ENCODE assay signal across 24 cellular contexts in the genomic region with DNA sequence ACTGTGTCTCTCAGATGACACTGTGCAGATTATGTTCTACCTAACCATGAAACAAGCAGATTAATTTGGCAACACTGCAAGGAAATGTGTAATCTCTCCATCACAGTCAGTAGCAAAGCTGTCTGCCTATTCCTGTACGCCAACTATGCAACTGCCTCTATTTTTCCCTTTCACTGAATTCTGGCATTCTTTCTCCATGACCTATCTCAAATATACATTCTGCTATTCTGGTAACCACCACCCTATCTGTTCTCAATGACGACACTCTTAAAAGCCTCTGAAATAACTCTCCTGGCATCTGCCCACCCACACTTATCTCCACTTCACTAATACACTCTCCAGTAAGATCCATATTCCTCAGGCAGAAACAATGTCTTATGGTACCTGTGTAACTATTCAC.
DNase-seq lines count a peak whose midpoint lies in the region; ATAC-seq and TF ChIP-seq lines count a peak whose summit lies in the region.
"Had no signal": no experiment of that assay in that cellular context is flagged by ENCODE, and none has a peak within 500 bp of the region (broad histone marks: within the 10 kb centered on the region; RNA-seq: fewer than 3 reads in every experiment).

No MANE protein-coding gene starts in this region.

- no peak overlapping the region for H3K14ac ChIP-seq in trophoblast cell (ENCODE audit: low read length)

- no peak overlapping the region for H3K4ac ChIP-seq in trophoblast cell (ENCODE audit: low read depth, low read length)

- DNase-seq in GM23248 (peak; percentile 6), NCI-H446 (lab: John Stamatoyannopoulos, UW) (peak; percentile 48 to 85), brain microvascular endothelial cell (peak; percentile 48), trophoblast cell (peak; percentile 53 to 95), SW480 (ENCODE audit: low spot score) (no peak), left ventricle myocardium superior (no peak)
- DNase-seq in activated CD4-positive, alpha-beta T cell treated with anti-CD3 and anti-CD28 coated beads, Interleukin-2, amount 10 ng/mL, durations not matched to agents 7 days and 5 days = no peak
- DNase-seq: activated CD4-positive, alpha-beta memory T cell treated with anti-CD3 and anti-CD28 coated beads, Interleukin-2, amount 10 ng/mL, durations not matched to agents 7 days and 5 days; activated naive CD4-positive, alpha-beta T cell treated with anti-CD3 and anti-CD28 coated beads for 36 hours; activated T-cell treated with anti-CD3 and anti-CD28 coated beads, Interleukin-2, amount 50 U/mL, for 1 hour; colonic mucosa; COR-L47; heart left ventricle; NCI-H1092; small intestine; stimulated activated CD4-positive, alpha-beta T cell treated with anti-CD3 and anti-CD28 coated beads, Interleukin-2, amount 100 ng/mL, for 48 hours; stimulated activated naive CD4-positive, alpha-beta T cell treated with Interleukin-2 at 50 U/mL for 16 hours; tibial artery had no signal

- CTCF ChIA-PET in activated CD4-positive, alpha-beta T cell treated with anti-CD3 and anti-CD28 coated beads, Interleukin-2, amount 10 ng/mL, durations not matched to agents 7 days and 5 days (lab: Charles Lee) = no interaction called here

- H4K20me1 ChIP-seq in GM23248 (ENCODE audit: insufficient read depth) = no peaks in the 10 kb centered on the region

- in situ Hi-C loops in GM23248 (cut with MboI) (no loop called here), brain microvascular endothelial cell (cut with HindIII; ENCODE audit: low pct_ligation_motif_present, low sequenced_read_pairs) (no loop called here)

- no peaks in the 10 kb centered on the region for H3K4me1 Mint-ChIP-seq in activated CD4-positive, alpha-beta T cell treated with anti-CD3 and anti-CD28 coated beads, Interleukin-2, amount 10 ng/mL, durations not matched to agents 7 days and 5 days
- H3K4me1 Mint-ChIP-seq: activated CD4-positive, alpha-beta memory T cell treated with anti-CD3 and anti-CD28 coated beads, Interleukin-2, amount 10 ng/mL, durations not matched to agents 7 days and 5 days; WTC11 had no signal

- H3K9ac ChIP-seq in GM23248 (no peak overlapping the region), trophoblast cell (ENCODE audit: low read length) (no peak overlapping the region)
- H3K9ac ChIP-seq: neural progenitor cell had no signal

- no peak overlapping the region for H3K27ac ChIP-seq in GM23248
- no peak overlapping the region for H3K27ac ChIP-seq in brain microvascular endothelial cell
- H3K27ac ChIP-seq in trophoblast cell (ENCODE audit: low read depth, low read length) = no peak overlapping the region
- H3K27ac ChIP-seq: colonic mucosa, heart left ventricle, neural progenitor cell, prostate gland, SJSA1, tibial artery had no signal

- no peak overlapping the region for H3K23ac ChIP-seq in trophoblast cell (ENCODE audit: low read length)

- POLR2A ChIA-PET in activated CD4-positive, alpha-beta T cell treated with anti-CD3 and anti-CD28 coated beads, Interleukin-2, amount 10 ng/mL, durations not matched to agents 7 days and 5 days (lab: Charles Lee) = no interaction called here

- 28 to 35% methylated on average over 2 of the region's 2 CpGs for WGBS in GM23248 (ENCODE audit: low coverage in 1 of 2, low lambda C conversion rate in 2 of 2, missing lambda C conversion rate in 2 of 2), 2 experiments
- WGBS in trophoblast cell (ENCODE audit: extremely low coverage, insufficient coverage, insufficient read length) = no CpG with 5 or more reads among the region's 2 CpGs

- H3K9me3 Mint-ChIP-seq in activated CD4-positive, alpha-beta T cell treated with anti-CD3 and anti-CD28 coated beads, Interleukin-2, amount 10 ng/mL, durations not matched to agents 7 days and 5 days = no peaks in the 10 kb centered on the region
- H3K9me3 Mint-ChIP-seq: activated CD4-positive, alpha-beta memory T cell treated with anti-CD3 and anti-CD28 coated beads, Interleukin-2, amount 10 ng/mL, durations not matched to agents 7 days and 5 days; activated naive CD4-positive, alpha-beta T cell treated with anti-CD3 and anti-CD28 coated beads for 36 hours; neural progenitor cell; WTC11 had no signal

- no peak overlapping the region for H2AFZ ChIP-seq in GM23248
- no peak overlapping the region for H2AFZ ChIP-seq in trophoblast cell (ENCODE audit: insufficient read depth, low read length, poor library complexity)
- H2AFZ ChIP-seq: neural progenitor cell had no signal

- intact Hi-C loops in left ventricle myocardium superior (cut with micrococcal nuclease) = no loop called here

- no peak for ATAC-seq in left ventricle myocardium superior
- ATAC-seq: heart left ventricle, Panc1, WTC11 had no signal

- H3K36me3 ChIP-seq in GM23248 (ENCODE audit: low read depth) (no peaks in the 10 kb centered on the region), brain microvascular endothelial cell (replicated peaks) (no peaks in the 10 kb centered on the region), trophoblast cell (ENCODE audit: control insufficient read depth in 1 of 2, insufficient read depth in 2 of 2, low read length in 2 of 2) (no peaks in the 10 kb centered on the region)
- H3K36me3 ChIP-seq: colonic mucosa, HAP-1, heart left ventricle, neural progenitor cell, prostate gland, SJSA1, tibial artery had no signal

- H3K79me2 ChIP-seq in GM23248 (ENCODE audit: insufficient read depth) = no peaks in the 10 kb centered on the region
- H3K79me2 ChIP-seq in trophoblast cell (ENCODE audit: control insufficient read depth, insufficient read depth, low read length, poor library complexity) = no peaks in the 10 kb centered on the region

- no peaks in the 10 kb centered on the region for H3K27me3 Mint-ChIP-seq in activated CD4-positive, alpha-beta T cell treated with anti-CD3 and anti-CD28 coated beads, Interleukin-2, amount 10 ng/mL, durations not matched to agents 7 days and 5 days
- H3K27me3 Mint-ChIP-seq: activated CD4-positive, alpha-beta memory T cell treated with anti-CD3 and anti-CD28 coated beads, Interleukin-2, amount 10 ng/mL, durations not matched to agents 7 days and 5 days had no signal

- no peaks in the 10 kb centered on the region for H3K36me3 Mint-ChIP-seq in activated CD4-positive, alpha-beta T cell treated with anti-CD3 and anti-CD28 coated beads, Interleukin-2, amount 10 ng/mL, durations not matched to agents 7 days and 5 days (ENCODE audit: low read depth)
- H3K36me3 Mint-ChIP-seq: neural progenitor cell, WTC11 had no signal

- no peaks in the 10 kb centered on the region for H3K9me3 ChIP-seq in GM23248 (ENCODE audit: low read depth)
- H3K9me3 ChIP-seq in trophoblast cell (ENCODE audit: insufficient read depth, low read depth, low read length) = no peaks in the 10 kb centered on the region
- H3K9me3 ChIP-seq: colonic mucosa, HAP-1, heart left ventricle, prostate gland, SJSA1, tibial artery had no signal

- no peak overlapping the region for H4K91ac ChIP-seq in trophoblast cell (ENCODE audit: low read depth, low read length)

- TF ChIP-seq CTCF in brain microvascular endothelial cell (IDR thresholded peaks at IDR 0.05; ENCODE audit: low read depth, low read length, missing control alignments) = no peak

- H3F3A ChIP-seq in GM23248 (ENCODE audit: insufficient read depth) = no peaks in the 10 kb centered on the region

- H3K4me2 ChIP-seq in GM23248 (ENCODE audit: unreplicated experiment) (no peak overlapping the region), trophoblast cell (ENCODE audit: low read length) (no peak overlapping the region)
- H3K4me2 ChIP-seq: neural progenitor cell had no signal

- H3K79me1 ChIP-seq in trophoblast cell (ENCODE audit: low read length) = no peaks in the 10 kb centered on the region

- H3K4me3 ChIP-seq in GM23248 (no peak overlapping the region), brain microvascular endothelial cell (ENCODE audit: low read depth, low read length) (no peak overlapping the region), trophoblast cell (ENCODE audit: low read depth, low read length) (no peak overlapping the region)
- H3K4me3 ChIP-seq: colonic mucosa, HAP-1, heart left ventricle, neural progenitor cell, prostate gland, SJSA1, tibial artery had no signal

- no peak overlapping the region for H2AK5ac ChIP-seq in trophoblast cell (ENCODE audit: low read length)

- H3K9me2 ChIP-seq in GM23248 (ENCODE audit: insufficient read depth) = no peaks in the 10 kb centered on the region; the same call in 1 of the 2 replicates

- H3K4me1 ChIP-seq in GM23248 (ENCODE audit: insufficient read depth) = no peaks in the 10 kb centered on the region
- no peaks in the 10 kb centered on the region for H3K4me1 ChIP-seq in trophoblast cell (ENCODE audit: control insufficient read depth in 1 of 2, insufficient read depth in 2 of 2, low read length in 2 of 2)
- H3K4me1 ChIP-seq: colonic mucosa, neural progenitor cell, prostate gland, SJSA1, tibial artery had no signal

- H3K27me3 ChIP-seq in GM23248 (replicated peaks; ENCODE audit: insufficient read depth) (peaks cover under 1% of the 10 kb centered on the region; the same call in 1 of the 2 replicates), brain microvascular endothelial cell (replicated peaks) (no peaks in the 10 kb centered on the region), trophoblast cell (ENCODE audit: insufficient read depth, low read length) (no peaks in the 10 kb centered on the region)
- H3K27me3 ChIP-seq: colonic mucosa, heart left ventricle, neural progenitor cell, SJSA1, tibial artery had no signal

- H3K4me3 Mint-ChIP-seq in activated CD4-positive, alpha-beta T cell treated with anti-CD3 and anti-CD28 coated beads, Interleukin-2, amount 10 ng/mL, durations not matched to agents 7 days and 5 days = no peak overlapping the region
- H3K4me3 Mint-ChIP-seq: activated CD4-positive, alpha-beta memory T cell treated with anti-CD3 and anti-CD28 coated beads, Interleukin-2, amount 10 ng/mL, durations not matched to agents 7 days and 5 days; activated naive CD4-positive, alpha-beta T cell treated with anti-CD3 and anti-CD28 coated beads for 36 hours; neural progenitor cell; WTC11 had no signal

- H3K27ac Mint-ChIP-seq in activated CD4-positive, alpha-beta T cell treated with anti-CD3 and anti-CD28 coated beads, Interleukin-2, amount 10 ng/mL, durations not matched to agents 7 days and 5 days = no peak overlapping the region
- H3K27ac Mint-ChIP-seq: activated CD4-positive, alpha-beta memory T cell treated with anti-CD3 and anti-CD28 coated beads, Interleukin-2, amount 10 ng/mL, durations not matched to agents 7 days and 5 days; activated naive CD4-positive, alpha-beta T cell treated with anti-CD3 and anti-CD28 coated beads for 36 hours; neural progenitor cell; WTC11 had no signal

- H3K18ac ChIP-seq in trophoblast cell (ENCODE audit: low read length) = no peak overlapping the region

- H2BK120ac ChIP-seq in trophoblast cell (ENCODE audit: insufficient read depth, low read length, poor library complexity) = no peak overlapping the region

- no peak overlapping the region for H4K12ac ChIP-seq in trophoblast cell (ENCODE audit: low read depth, low read length)

- no peak overlapping the region for H2BK12ac ChIP-seq in trophoblast cell (ENCODE audit: low read length)

- no peak overlapping the region for H4K8ac ChIP-seq in trophoblast cell (ENCODE audit: low read depth, low read length)

- H2BK5ac ChIP-seq in trophoblast cell (ENCODE audit: low read depth, low read length, poor library complexity) = no peak overlapping the region

Comparison
In these comparisons a context has a peak if more than half of its experiments do, and no peak if none do; other contexts are left out.
1. DNase-seq: peak in GM23248 (single experiment), NCI-H446 (2 of 2), brain microvascular endothelial cell (single experiment) and trophoblast cell (2 of 2); none in SW480 (single experiment), activated CD4-positive, alpha-beta T cell treated with anti-CD3 and anti-CD28 coated beads, Interleukin-2, amount 10 ng/mL, durations not matched to agents 7 days and 5 days (single experiment) and left ventricle myocardium superior (single experiment).